ENCODE assay signal across 16 cellular contexts in the genomic region with DNA sequence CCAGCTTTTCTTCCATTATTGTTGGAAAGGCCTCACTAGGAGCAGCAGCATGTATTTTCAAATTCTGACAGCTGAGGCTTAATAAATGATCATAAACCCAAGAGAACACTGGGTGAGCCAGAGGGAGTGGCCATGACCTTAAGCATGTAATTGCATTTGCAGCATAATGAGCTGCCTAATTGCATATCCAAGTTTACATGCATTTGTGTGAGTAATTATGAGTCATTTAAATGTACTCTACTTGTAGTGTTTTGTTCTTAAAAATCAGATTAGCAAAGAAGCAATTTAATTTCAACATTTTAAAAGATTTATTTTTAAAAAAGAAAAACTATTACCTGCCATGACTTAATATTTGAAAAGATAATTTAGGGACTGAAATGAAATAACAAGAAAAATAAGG.
DNase-seq lines count a peak whose midpoint lies in the region; ATAC-seq, FAIRE-seq and TF ChIP-seq lines count a peak whose summit lies in the region.
"Had no signal": no experiment of that assay in that cellular context is flagged by ENCODE, and none has a peak within 500 bp of the region (broad histone marks: within the 10 kb centered on the region; RNA-seq: fewer than 3 reads in every experiment).

No MANE protein-coding gene starts in this region.

- H3K36me3 ChIP-seq in HEK293 (ENCODE audit: control insufficient read depth in 2 of 2, insufficient read depth in 1 of 2, low read length in 2 of 2) = peaks cover 3 to 4% of the 10 kb centered on the region in 2 experiments; a peak in 2 of 3 replicates
- H3K36me3 ChIP-seq in keratinocyte (ENCODE audit: control insufficient read depth in 2 of 2, extremely low read depth in 1 of 2, insufficient read depth in 2 of 2, low read length in 2 of 2) = peaks cover 0 to 5% of the 10 kb centered on the region in 2 experiments
- H3K36me3 ChIP-seq: vagina had no signal

- H3K27me3 ChIP-seq in keratinocyte (ENCODE audit: control insufficient read depth, extremely low read depth, insufficient read depth, low read length) = no peaks in the 10 kb centered on the region
- H3K27me3 ChIP-seq: SJCRH30, vagina had no signal

- H3K79me2 ChIP-seq in keratinocyte (ENCODE audit: control insufficient read depth, insufficient read depth, low read length) = no peaks in the 10 kb centered on the region

- H3K4me3 Mint-ChIP-seq in activated T-helper 1 cell treated with anti-CD3 and anti-CD28 coated beads, Interleukin-12 subunit alpha, Interleukin-12 subunit beta, Interleukin-2, Interleukin-4 antibody, amounts not matched to agents 30 ng/mL and 10 ng/mL and 1 ng/mL, durations not matched to agents 14 hours and 24 hours and 36 hours = no peak overlapping the region
- no peak overlapping the region for H3K4me3 Mint-ChIP-seq in stimulated activated naive CD8-positive, alpha-beta T cell treated with anti-CD3 and anti-CD28 coated beads, Interleukin-15, amount 100 ng/mL, for 72 hours
- H3K4me3 Mint-ChIP-seq: activated T-cell treated with anti-CD3 and anti-CD28 coated beads, Interleukin-2, amount 50 U/mL, for 72 hours had no signal

- no peaks in the 10 kb centered on the region for H4K20me1 ChIP-seq in keratinocyte (ENCODE audit: control insufficient read depth, extremely low read depth, insufficient read depth, low read length)

- no peak for TF ChIP-seq CTCF in HEK293 (tag by site-specific recombination; IDR thresholded peaks at IDR 0.05)
- TF ChIP-seq CTCF in keratinocyte (optimal IDR thresholded peaks at IDR 0.05 in 1 of 3, IDR thresholded peaks at IDR 0.05 in 1 of 3, conservative IDR thresholded peaks at IDR 0.05 in 1 of 3; ENCODE audit: extremely low read depth in 1 of 3, insufficient read depth in 2 of 3, low read length in 3 of 3) = no peak

- H3K27me3 Mint-ChIP-seq in activated T-helper 1 cell treated with anti-CD3 and anti-CD28 coated beads, Interleukin-12 subunit alpha, Interleukin-12 subunit beta, Interleukin-2, Interleukin-4 antibody, amounts not matched to agents 30 ng/mL and 10 ng/mL and 1 ng/mL, durations not matched to agents 14 hours and 24 hours and 36 hours (ENCODE audit: insufficient read depth) = no peaks in the 10 kb centered on the region
- no peaks in the 10 kb centered on the region for H3K27me3 Mint-ChIP-seq in stimulated activated naive CD8-positive, alpha-beta T cell treated with anti-CD3 and anti-CD28 coated beads, Interleukin-15, amount 100 ng/mL, for 72 hours

- intact Hi-C loops in activated T-helper 1 cell treated with anti-CD3 and anti-CD28 coated beads, Interleukin-12 subunit alpha, Interleukin-12 subunit beta, Interleukin-2, Interleukin-4 antibody, amounts not matched to agents 30 ng/mL and 10 ng/mL and 1 ng/mL, durations not matched to agents 14 hours and 24 hours and 36 hours (cut with micrococcal nuclease) = no loop called here
- intact Hi-C loops in posterior cingulate gyrus (cut with DNase I) = no loop called here

- no peaks in the 10 kb centered on the region for H3K9me1 ChIP-seq in keratinocyte (ENCODE audit: control insufficient read depth, extremely low read depth, insufficient read depth, low read length)

- no peak overlapping the region for H3K9ac ChIP-seq in keratinocyte (ENCODE audit: control insufficient read depth, extremely low read depth, insufficient read depth, low read length)
- H3K9ac ChIP-seq: BLaER1 treated with 17β-estradiol and CSF1 and Interleukin-3, amounts not matched to agents 10 nM and 100 nM had no signal

- POLR2A ChIA-PET in HEK293 (lab: Yijun Ruan, JAX) = no interaction called here

- H3K4me1 ChIP-seq in HEK293 (ENCODE audit: control insufficient read depth, insufficient read depth, low read length) (0 out of 2 replicates have a peak, but pooled peaks cover 3% of the 10 kb centered on the region), keratinocyte (ENCODE audit: control insufficient read depth, extremely low read depth, insufficient read depth, low read length) (peaks cover 13% of the 10 kb centered on the region)

- H2AFZ ChIP-seq in keratinocyte (ENCODE audit: control insufficient read depth, low read length) = no peak overlapping the region

- dilution Hi-C loops in keratinocyte (cut with MboI; ENCODE audit: extremely low pct_ligation_motif_present, low sequenced_read_pairs) = no loop called here

- H3K27ac ChIP-seq in HEK293 (ENCODE audit: extremely low read depth, low read depth, low read length) (no peak overlapping the region), keratinocyte (ENCODE audit: control insufficient read depth, insufficient read depth, low read length) (no peak overlapping the region)
- H3K27ac ChIP-seq: BLaER1 treated with 17β-estradiol and CSF1 and Interleukin-3, amounts not matched to agents 10 nM and 100 nM; SJCRH30; vagina had no signal

- CTCF ChIA-PET in HEK293 (lab: Yijun Ruan, JAX) = no interaction called here

- peaks cover 36% of the 10 kb centered on the region for H3K4me1 Mint-ChIP-seq in activated T-helper 1 cell treated with anti-CD3 and anti-CD28 coated beads, Interleukin-12 subunit alpha, Interleukin-12 subunit beta, Interleukin-2, Interleukin-4 antibody, amounts not matched to agents 30 ng/mL and 10 ng/mL and 1 ng/mL, durations not matched to agents 14 hours and 24 hours and 36 hours (ENCODE audit: low read depth)
- peaks cover 4% of the 10 kb centered on the region for H3K4me1 Mint-ChIP-seq in stimulated activated naive CD8-positive, alpha-beta T cell treated with anti-CD3 and anti-CD28 coated beads, Interleukin-15, amount 100 ng/mL, for 72 hours

- H3K4me2 ChIP-seq in keratinocyte (ENCODE audit: control insufficient read depth, extremely low read depth, insufficient read depth, low read depth, low read length) = peak overlapping the region; percentile 31
- H3K4me2 ChIP-seq: BLaER1 treated with 17β-estradiol and CSF1 and Interleukin-3, amounts not matched to agents 10 nM and 100 nM had no signal

- peak; percentile 41 for DNase-seq in COR-L47 (lab: John Stamatoyannopoulos, UW)
- peak; percentile 63 for DNase-seq in amniotic epithelial cell (ENCODE audit: low read depth)
- peak; percentile 53 for DNase-seq in keratinocyte (ENCODE audit: low read depth, low spot score)
- DNase-seq in activated T-helper 1 cell treated with anti-CD3 and anti-CD28 coated beads, Interleukin-12 subunit alpha, Interleukin-12 subunit beta, Interleukin-2, Interleukin-4 antibody, amounts not matched to agents 30 ng/mL and 10 ng/mL and 1 ng/mL, durations not matched to agents 14 hours and 24 hours and 36 hours (ENCODE audit: low spot score) = no peak
- DNase-seq in posterior cingulate gyrus = no peak
- DNase-seq in stimulated activated naive CD8-positive, alpha-beta T cell treated with anti-CD3 and anti-CD28 coated beads, Interleukin-15, amount 100 ng/mL, for 72 hours = no peak
- DNase-seq: activated CD4-positive, alpha-beta T cell treated with anti-CD3 and anti-CD28 coated beads, Interleukin-2, amount 50 U/mL, for 4 hours; activated T-cell treated with anti-CD3 and anti-CD28 coated beads, Interleukin-2, amount 50 U/mL, for 72 hours; left cardiac atrium; NCI-H2107; NK-92 treated with Interleukin-12 subunit alpha and Interleukin-12 subunit beta, amount 100 ng/mL, for 24 hours; SJCRH30; stimulated activated CD4-positive, alpha-beta T cell treated with anti-CD3 and anti-CD28 coated beads, Interleukin-12 subunit alpha, Interleukin-12 subunit beta, amount 100 ng/mL, for 4 hours had no signal

- H3K4me3 ChIP-seq in HEK293 (ENCODE audit: low read depth, low read length) (no peak overlapping the region), keratinocyte (ENCODE audit: control insufficient read depth in 2 of 3, extremely low read depth in 1 of 3, insufficient read depth in 2 of 3, low read depth in 1 of 3, low read length in 3 of 3) (no peak overlapping the region)
- H3K4me3 ChIP-seq: BLaER1 treated with 17β-estradiol and CSF1 and Interleukin-3, amounts not matched to agents 10 nM and 100 nM; SJCRH30; vagina had no signal

- H3K9me3 ChIP-seq in HEK293 (ENCODE audit: control insufficient read depth, insufficient read depth, low read depth, low read length) = no peaks in the 10 kb centered on the region
- H3K9me3 ChIP-seq in keratinocyte (ENCODE audit: control insufficient read depth, low read depth, low read length) = no peaks in the 10 kb centered on the region
- H3K9me3 ChIP-seq: BLaER1 treated with 17β-estradiol and CSF1 and Interleukin-3, amounts not matched to agents 10 nM and 100 nM; SJCRH30; vagina had no signal

- no peak overlapping the region for H3K27ac Mint-ChIP-seq in activated T-helper 1 cell treated with anti-CD3 and anti-CD28 coated beads, Interleukin-12 subunit alpha, Interleukin-12 subunit beta, Interleukin-2, Interleukin-4 antibody, amounts not matched to agents 30 ng/mL and 10 ng/mL and 1 ng/mL, durations not matched to agents 14 hours and 24 hours and 36 hours
- no peak overlapping the region for H3K27ac Mint-ChIP-seq in stimulated activated naive CD8-positive, alpha-beta T cell treated with anti-CD3 and anti-CD28 coated beads, Interleukin-15, amount 100 ng/mL, for 72 hours
- H3K27ac Mint-ChIP-seq: activated T-cell treated with anti-CD3 and anti-CD28 coated beads, Interleukin-2, amount 50 U/mL, for 72 hours had no signal

- FAIRE-seq in keratinocyte (lab: Jason Lieb, UNC) = peak; percentile 44

- peaks cover 30% of the 10 kb centered on the region for H3K36me3 Mint-ChIP-seq in activated T-helper 1 cell treated with anti-CD3 and anti-CD28 coated beads, Interleukin-12 subunit alpha, Interleukin-12 subunit beta, Interleukin-2, Interleukin-4 antibody, amounts not matched to agents 30 ng/mL and 10 ng/mL and 1 ng/mL, durations not matched to agents 14 hours and 24 hours and 36 hours (ENCODE audit: low read depth)

- peaks cover 5% of the 10 kb centered on the region for H3K9me3 Mint-ChIP-seq in activated T-helper 1 cell treated with anti-CD3 and anti-CD28 coated beads, Interleukin-12 subunit alpha, Interleukin-12 subunit beta, Interleukin-2, Interleukin-4 antibody, amounts not matched to agents 30 ng/mL and 10 ng/mL and 1 ng/mL, durations not matched to agents 14 hours and 24 hours and 36 hours
- H3K9me3 Mint-ChIP-seq in stimulated activated naive CD8-positive, alpha-beta T cell treated with anti-CD3 and anti-CD28 coated beads, Interleukin-15, amount 100 ng/mL, for 72 hours = peaks cover 4 to 5% of the 10 kb centered on the region in 2 donors

- ATAC-seq in stimulated activated naive CD8-positive, alpha-beta T cell treated with anti-CD3 and anti-CD28 coated beads, Interleukin-15, amount 100 ng/mL, for 72 hours = no peak
- ATAC-seq: activated T-cell treated with anti-CD3 and anti-CD28 coated beads, Interleukin-2, amount 50 U/mL, for 72 hours had no signal

TF ChIP-seq in HEK293, 187 proteins besides CTCF, POLR2A, EP300 and RAD21 (continues in another document):
- TF ChIP-seq SCRT2 (tag by site-specific recombination; IDR thresholded peaks at IDR 0.05) (no peak), SP7 (tag by site-specific recombination; IDR thresholded peaks at IDR 0.05) (peak; percentile 79)

Comparison
In these comparisons a context has a peak if more than half of its experiments do, and no peak if none do; other contexts are left out.
1. DNase-seq: peak in COR-L47 (single experiment), amniotic epithelial cell (single experiment) and keratinocyte (single experiment); none in activated T-helper 1 cell treated with anti-CD3 and anti-CD28 coated beads, Interleukin-12 subunit alpha, Interleukin-12 subunit beta, Interleukin-2, Interleukin-4 antibody, amounts not matched to agents 30 ng/mL and 10 ng/mL and 1 ng/mL, durations not matched to agents 14 hours and 24 hours and 36 hours (single experiment), posterior cingulate gyrus (0 of 10) and stimulated activated naive CD8-positive, alpha-beta T cell treated with anti-CD3 and anti-CD28 coated beads, Interleukin-15, amount 100 ng/mL, for 72 hours (0 of 2).